8 cellular contexts compared by ENCODE assay signal in genomic region chr11:4459470-4459869, GRCh38. TPM values are rescaled to one million over a fixed set of nuclear protein-coding genes. Genes with fewer than 3 reads are reported as not detected.
DNase-seq lines count a peak whose midpoint lies in the region; ATAC-seq, FAIRE-seq and TF ChIP-seq lines count a peak whose summit lies in the region.

No MANE protein-coding gene starts in this region.

- no peak overlapping the region for H2AK5ac ChIP-seq in H1 (ENCODE audit: low read depth, low read length)

- H3K27ac ChIP-seq in left ventricle myocardium inferior (replicated peaks), result no peak overlapping the region
- no peak overlapping the region for H3K27ac ChIP-seq in H1 (ENCODE audit: low read depth, low read length)

- TF ChIP-seq EP300 in H1 (IDR thresholded peaks at IDR 0.05; ENCODE audit: borderline replicate concordance in 1 of 2, low read depth in 2 of 2, low read length in 2 of 2), result no peak

- H2BK120ac ChIP-seq in H1 (replicated peaks; ENCODE audit: low read depth, low read length), result no peak overlapping the region

- no peaks in the 10 kb centered on the region for H3K27me3 ChIP-seq in left ventricle myocardium inferior (ENCODE audit: low read depth)
- H3K27me3 ChIP-seq in H1 (replicated peaks in 1 of 4; ENCODE audit: control insufficient read depth in 3 of 4, extremely low read depth in 1 of 4, insufficient read depth in 3 of 4, low read length in 3 of 4), result no peaks in the 10 kb centered on the region
- H3K27me3 ChIP-seq in BE2C, result no peaks in the 10 kb centered on the region

- H3K9me3 ChIP-seq in left ventricle myocardium inferior (replicated peaks) (peaks cover 12% of the 10 kb centered on the region), H1 (ENCODE audit: insufficient read depth in 2 of 2, low read depth in 1 of 2, low read length in 1 of 2) (peaks cover 4% of the 10 kb centered on the region in 2 experiments; a peak in 2 of 4 replicates), BE2C (no peaks in the 10 kb centered on the region)

- CTCF ChIA-PET in H1 (lab: Charles Lee; ENCODE audit: partially characterized antibody), result interaction anchor here (0.6 to 1.3 kb wide), 2 partner anchors 34 to 272 kb away, joined by 3 to 7 read pairs; no protein-coding TSS in a partner anchor

- FAIRE-seq in H1 (lab: Jason Lieb, UNC), result no peak
- FAIRE-seq in urothelium cell line (lab: Jason Lieb, UNC), result no peak

- H2BK20ac ChIP-seq in H1 (ENCODE audit: low read length), result peak overlapping the region; percentile 48; the same call in 1 of the 2 replicates

- H3K36me3 ChIP-seq in left ventricle myocardium inferior, result no peaks in the 10 kb centered on the region
- no peaks in the 10 kb centered on the region; a peak in 1 of 8 replicates for H3K36me3 ChIP-seq in H1 (ENCODE audit: control insufficient read depth in 2 of 4, insufficient read depth in 4 of 4, low read length in 3 of 4)
- H3K36me3 ChIP-seq in BE2C, result no peaks in the 10 kb centered on the region

- no peak overlapping the region for H2BK5ac ChIP-seq in H1 (ENCODE audit: low read depth, low read length)

- H2AFZ ChIP-seq in H1 (ENCODE audit: low read length), result no peak overlapping the region

- H3K4me3 ChIP-seq in left ventricle myocardium inferior, result no peak overlapping the region
- H3K4me3 ChIP-seq in H1 (ENCODE audit: extremely low read depth in 1 of 4, insufficient read depth in 2 of 4, low read depth in 3 of 4, low read length in 4 of 4), result no peak overlapping the region
- no peak overlapping the region for H3K4me3 ChIP-seq in BE2C (ENCODE audit: low read depth, low read length)

- H3K79me1 ChIP-seq in H1 (ENCODE audit: low read depth, low read length), result no peaks in the 10 kb centered on the region

- peak; percentile 65 for ATAC-seq in Right ventricle myocardium inferior
- ATAC-seq in HG03139 (IDR thresholded peaks at IDR 0.05; ENCODE audit: unreplicated experiment), result peak; percentile 60

- H3K4ac ChIP-seq in H1 (replicated peaks; ENCODE audit: insufficient read length, low read depth, low read length), result no peak overlapping the region

- TF ChIP-seq POLR2A in H1 (IDR thresholded peaks at IDR 0.05; ENCODE audit: control extremely low read depth in 1 of 2, low read depth in 2 of 2, low read length in 2 of 2), result no peak

- no peak overlapping the region for H4K5ac ChIP-seq in H1 (ENCODE audit: insufficient read length, low read depth, low read length)

- H4K20me1 ChIP-seq in H1 (replicated peaks in 1 of 2; ENCODE audit: control insufficient read depth in 1 of 2, insufficient read depth in 2 of 2, low read length in 2 of 2), result no peaks in the 10 kb centered on the region

- H3K18ac ChIP-seq in H1 (ENCODE audit: extremely low read depth, low read length), result no peak overlapping the region

- 89% methylated on average over 4 of the region's 4 CpGs; no CpG with 5 or more reads in 1 of the 2 experiments for WGBS in H1 (ENCODE audit: extremely low coverage in 1 of 2, insufficient coverage in 1 of 2, insufficient read length in 1 of 2, insufficient replicate concordance in 2 of 2, low coverage in 1 of 2, low lambda C conversion rate in 2 of 2, missing lambda C conversion rate in 1 of 2), 2 experiments

- H2BK12ac ChIP-seq in H1 (ENCODE audit: low read depth, low read length), result no peak overlapping the region

- DNase-seq in Right ventricle myocardium inferior (ENCODE audit: missing footprints) (peak; percentile 67), left ventricle myocardium inferior (no peak), H1 (ENCODE audit: low read depth in 1 of 2, low spot score in 2 of 2) (no peak), urothelium cell line (ENCODE audit: low spot score) (peak; percentile 12), RPMI8226 (no peak), BE2C (no peak)
- no peak for DNase-seq in stimulated activated CD4-positive, alpha-beta T cell treated with anti-CD3 and anti-CD28 coated beads, Interleukin-4, amount 100 ng/mL, for 24 hours

- POLR2A ChIA-PET in H1 (lab: Charles Lee; ENCODE audit: partially characterized antibody), result no interaction called here

- no peak overlapping the region for H3K9ac ChIP-seq in H1 (replicated peaks in 1 of 4; ENCODE audit: extremely low read depth in 1 of 4, low read depth in 3 of 4, low read length in 3 of 4)

- H3K23me2 ChIP-seq in H1 (ENCODE audit: low read depth, low read length), result no peaks in the 10 kb centered on the region

- H3K4me1 ChIP-seq in left ventricle myocardium inferior (no peaks in the 10 kb centered on the region), H1 (replicated peaks in 1 of 4; ENCODE audit: control insufficient read depth in 3 of 4, insufficient read depth in 4 of 4, low read length in 3 of 4) (peaks cover 0 to 4% (median 1%) of the 10 kb centered on the region in 4 experiments; a peak in 2 of 7 replicates), BE2C (no peaks in the 10 kb centered on the region)

- no peak for TF ChIP-seq RAD21 in H1 (IDR thresholded peaks at IDR 0.05 in 1 of 2, conservative IDR thresholded peaks at IDR 0.05 in 1 of 2; ENCODE audit: low read depth in 2 of 2, low read length in 2 of 2)

- no peak overlapping the region for H4K91ac ChIP-seq in H1 (replicated peaks; ENCODE audit: insufficient read length, low read length)

- H3K23ac ChIP-seq in H1 (ENCODE audit: insufficient read length), result no peak overlapping the region

- no peak overlapping the region for H3K4me2 ChIP-seq in H1 (ENCODE audit: insufficient read depth in 1 of 2, low read depth in 2 of 2, low read length in 2 of 2)

- H3K14ac ChIP-seq in H1 (ENCODE audit: insufficient read length), result no peak overlapping the region

- TF ChIP-seq CTCF in left ventricle myocardium inferior (IDR thresholded peaks at IDR 0.05; ENCODE audit: borderline replicate concordance) (no peak), H1 (IDR thresholded peaks at IDR 0.05; ENCODE audit: control extremely low read depth in 1 of 3, insufficient read depth in 1 of 3, low read depth in 1 of 3, low read length in 3 of 3) (no peak), BE2C (IDR thresholded peaks at IDR 0.05; ENCODE audit: low read depth, low read length) (no peak)

- no peak overlapping the region for H2BK15ac ChIP-seq in H1 (ENCODE audit: low read length)

- H4K8ac ChIP-seq in H1 (ENCODE audit: extremely low read depth, insufficient read depth, low read length), result no peak overlapping the region

- H3K79me2 ChIP-seq in H1 (ENCODE audit: control insufficient read depth in 1 of 2, insufficient read depth in 2 of 2, low read length in 2 of 2), result no peaks in the 10 kb centered on the region

- no peak overlapping the region for H3K56ac ChIP-seq in H1 (replicated peaks; ENCODE audit: insufficient read length, low read depth, low read length)

- intact Hi-C loops in Right ventricle myocardium inferior (cut with DNase I), result no loop called here
- intact Hi-C loops in left ventricle myocardium inferior (cut with micrococcal nuclease), result no loop called here

TF ChIP-seq in H1, 55 proteins besides CTCF, POLR2A, EP300 and RAD21 (continues in another document):
- TF ChIP-seq CTBP2 (IDR thresholded peaks at IDR 0.05; ENCODE audit: borderline replicate concordance, insufficient read depth, insufficient read length, low read length), result no peak

RNA-seq across cellular contexts. Expression of gene OR52K2, which starts 10.4 kb away (rescaled TPM):
- total RNA-seq in Right ventricle myocardium inferior (not detected), left ventricle myocardium inferior (not detected)
- total RNA-seq in H1 (2021; fragmentation: NEBNext Ultra II Directional; extraction: Animal tissue kit (Norgen Biotek cat#: 25700)), result not detected in 2 replicates
- not detected in 2 replicates for polyA plus RNA-seq in H1 (2011; rRNA removed)
- not detected for polyA plus RNA-seq in H1 (2011; cell fraction: cytosol; rRNA removed)
- polyA plus RNA-seq in H1 (2011; cell fraction: nucleus; rRNA removed), result 0.21 TPM
- polyA plus RNA-seq in H1 (2012, experiment 1 of 2), result not detected in 4 replicates
- not detected for polyA plus RNA-seq in H1 (2012, experiment 2 of 2)
- not detected for polyA plus RNA-seq in H1 (2013, experiment 1 of 2)
- not detected for polyA plus RNA-seq in H1 (2013, experiment 2 of 2)
- 0.39 and 0.98 TPM in 2 replicates for polyA minus RNA-seq in H1 (2011; rRNA and poly(A)+ RNA removed)
- polyA minus RNA-seq in H1 (2011; cell fraction: cytosol; rRNA and poly(A)+ RNA removed), result not detected
- 0.60 TPM for polyA minus RNA-seq in H1 (2011; cell fraction: nucleus; rRNA and poly(A)+ RNA removed)
- polyA plus RNA-seq in BE2C (2012; ENCODE audit: insufficient read depth, insufficient read length, low read depth), result not detected

RNA-seq across cellular contexts. Expression of gene OR52K1, which starts 23.0 kb away (rescaled TPM):
- total RNA-seq in Right ventricle myocardium inferior (not detected), left ventricle myocardium inferior (not detected)
- not detected in 2 replicates for total RNA-seq in H1 (2021; fragmentation: NEBNext Ultra II Directional; extraction: Animal tissue kit (Norgen Biotek cat#: 25700))
- 0.05 TPM in 1 of 2 replicates, not detected in the other for polyA plus RNA-seq in H1 (2011; rRNA removed)
- polyA plus RNA-seq in H1 (2011; cell fraction: cytosol; rRNA removed), result 0.08 TPM
- polyA plus RNA-seq in H1 (2011; cell fraction: nucleus; rRNA removed), result 0.67 TPM
- polyA plus RNA-seq in H1 (2012, experiment 1 of 2), result not detected in 4 replicates
- not detected for polyA plus RNA-seq in H1 (2012, experiment 2 of 2)
- polyA plus RNA-seq in H1 (2013, experiment 1 of 2), result not detected
- not detected for polyA plus RNA-seq in H1 (2013, experiment 2 of 2)
- polyA minus RNA-seq in H1 (2011; rRNA and poly(A)+ RNA removed), result 1.0 and 1.5 TPM in 2 replicates
- polyA minus RNA-seq in H1 (2011; cell fraction: cytosol; rRNA and poly(A)+ RNA removed), result not detected
- 1.2 TPM for polyA minus RNA-seq in H1 (2011; cell fraction: nucleus; rRNA and poly(A)+ RNA removed)
- not detected for polyA plus RNA-seq in BE2C (2012; ENCODE audit: insufficient read depth, insufficient read length, low read depth)

Comparison
In these comparisons a context has a peak if more than half of its experiments do, and no peak if none do; other contexts are left out.
1. DNase-seq: peak in Right ventricle myocardium inferior (single experiment) and urothelium cell line (single experiment); none in left ventricle myocardium inferior (single experiment), H1 (0 of 2), RPMI8226 (single experiment), BE2C (single experiment) and stimulated activated CD4-positive, alpha-beta T cell treated with anti-CD3 and anti-CD28 coated beads, Interleukin-4, amount 100 ng/mL, for 24 hours (single experiment).